In the genomic region with DNA sequence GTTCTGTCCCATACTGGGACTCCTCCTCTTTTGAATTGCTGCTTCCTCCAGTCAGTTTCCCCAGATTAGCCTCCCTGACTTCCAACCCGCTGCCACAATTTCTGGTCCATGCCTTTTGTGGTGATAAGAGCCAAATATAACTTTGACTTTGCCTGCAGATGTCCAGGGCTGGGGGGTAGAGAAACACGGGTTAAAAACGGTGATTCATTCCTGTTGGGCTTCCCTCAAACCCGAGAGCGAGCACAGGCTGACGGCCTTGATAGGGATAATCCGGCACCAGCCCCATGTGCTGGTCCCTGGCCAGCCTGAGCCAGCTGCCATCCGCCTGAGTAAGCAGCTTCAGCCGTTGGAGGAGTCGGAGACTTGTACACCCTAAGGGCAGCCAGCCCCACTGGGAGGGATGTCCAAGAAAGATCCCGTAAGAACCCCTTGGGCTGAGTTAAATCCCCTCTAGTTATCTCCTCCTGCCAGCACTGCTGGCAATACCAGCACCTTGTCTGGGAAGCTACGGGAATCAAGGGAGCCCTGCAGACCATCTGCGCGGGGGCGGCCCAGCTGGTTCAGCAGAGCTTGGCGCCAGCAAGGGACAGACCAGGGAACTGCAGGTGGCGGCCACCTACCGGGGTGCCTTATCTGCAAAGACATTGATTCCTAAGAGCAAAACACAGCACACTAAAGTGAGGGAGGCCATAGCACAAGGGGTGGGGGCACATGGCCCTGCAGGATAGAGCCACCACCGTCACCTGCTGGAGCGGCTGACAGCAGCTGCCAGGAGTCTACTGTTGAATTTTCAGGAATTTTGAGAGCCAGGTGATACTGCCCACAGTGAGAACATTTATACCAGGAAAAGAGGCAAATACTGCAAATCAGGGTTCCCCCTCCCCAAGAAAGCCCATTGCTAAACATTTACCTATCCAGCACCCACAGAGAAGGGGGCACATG, we compare ENCODE assay signal across 1 cellular context.
TF ChIP-seq lines count a peak whose summit lies in the region.

No MANE protein-coding gene starts in this region.

TF ChIP-seq in K562, 482 proteins besides CTCF, POLR2A, EP300 and RAD21 (continued from another document and continues in another):
- peak; percentile 90; the same call in 1 of the 2 replicates for TF ChIP-seq ETS1 (conservative IDR thresholded peaks at IDR 0.05; ENCODE audit: control insufficient read depth, low read depth, low read length)
- TF ChIP-seq TEAD1 (CRISPR knock-in tag; IDR thresholded peaks at IDR 0.05) = 0 out of 4 replicates have a peak, but pooled peaks of 1 of the 2 experiments have one; percentile 62
- peak; percentile 80; the same call in 1 of the 2 replicates for TF ChIP-seq DMBX1 (CRISPR knock-in tag; IDR thresholded peaks at IDR 0.05; ENCODE audit: borderline replicate concordance)
- TF ChIP-seq ZKSCAN1 (IDR thresholded peaks at IDR 0.05; ENCODE audit: low read depth, low read length) = peak; percentile 73
- peak; percentile 91 for TF ChIP-seq ZNF589 (CRISPR knock-in tag; IDR thresholded peaks at IDR 0.05; ENCODE audit: low read depth)
- TF ChIP-seq PYGO2 (tag; IDR thresholded peaks at IDR 0.05) = no peak
- TF ChIP-seq ARNT (IDR thresholded peaks at IDR 0.05) = peak; percentile 53 to 92; a peak in 1 of 4 replicates
- TF ChIP-seq, protein P1, sequence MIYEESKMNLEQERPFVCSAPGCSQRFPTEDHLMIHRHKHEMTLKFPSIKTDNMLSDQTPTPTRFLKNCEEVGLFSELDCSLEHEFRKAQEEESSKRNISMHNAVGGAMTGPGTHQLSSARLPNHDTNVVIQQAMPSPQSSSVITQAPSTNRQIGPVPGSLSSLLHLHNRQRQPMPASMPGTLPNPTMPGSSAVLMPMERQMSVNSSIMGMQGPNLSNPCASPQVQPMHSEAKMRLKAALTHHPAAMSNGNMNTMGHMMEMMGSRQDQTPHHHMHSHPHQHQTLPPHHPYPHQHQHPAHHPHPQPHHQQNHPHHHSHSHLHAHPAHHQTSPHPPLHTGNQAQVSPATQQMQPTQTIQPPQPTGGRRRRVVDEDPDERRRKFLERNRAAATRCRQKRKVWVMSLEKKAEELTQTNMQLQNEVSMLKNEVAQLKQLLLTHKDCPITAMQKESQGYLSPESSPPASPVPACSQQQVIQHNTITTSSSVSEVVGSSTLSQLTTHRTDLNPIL (CRISPR knock-in tag; IDR thresholded peaks at IDR 0.05) = no peak
- 0 out of 2 replicates have a peak, but pooled peaks have one; percentile 12 for TF ChIP-seq ZBED1 (IDR thresholded peaks at IDR 0.05)
- peak; percentile 50; the same call in 1 of the 2 replicates for TF ChIP-seq RB1 (IDR thresholded peaks at IDR 0.05; ENCODE audit: low read depth)
- TF ChIP-seq MTA3 (IDR thresholded peaks at IDR 0.05; ENCODE audit: borderline replicate concordance) = peak; percentile 81; the same call in 1 of the 2 replicates
- TF ChIP-seq ZNF583 (CRISPR knock-in tag; IDR thresholded peaks at IDR 0.05) = no peak
- peak; percentile 87; the same call in 1 of the 2 replicates for TF ChIP-seq HDAC2 (IDR thresholded peaks at IDR 0.05)
- no peak for TF ChIP-seq NR4A1 (CRISPR knock-in tag; IDR thresholded peaks at IDR 0.05)
- 0 out of 2 replicates have a peak, but pooled peaks have one; percentile 60 for TF ChIP-seq NR4A1 (tag; IDR thresholded peaks at IDR 0.05)
- peak; percentile 60; the same call in 1 of the 2 replicates for TF ChIP-seq ZBTB9 (CRISPR knock-in tag; IDR thresholded peaks at IDR 0.05)
- TF ChIP-seq ADNP (tag; IDR thresholded peaks at IDR 0.05) = no peak
- TF ChIP-seq ZBTB7A (IDR thresholded peaks at IDR 0.05; ENCODE audit: borderline replicate concordance, control insufficient read depth, low read depth, low read length) = 0 out of 2 replicates have a peak, but pooled peaks have one; percentile 24
- TF ChIP-seq, protein P2, sequence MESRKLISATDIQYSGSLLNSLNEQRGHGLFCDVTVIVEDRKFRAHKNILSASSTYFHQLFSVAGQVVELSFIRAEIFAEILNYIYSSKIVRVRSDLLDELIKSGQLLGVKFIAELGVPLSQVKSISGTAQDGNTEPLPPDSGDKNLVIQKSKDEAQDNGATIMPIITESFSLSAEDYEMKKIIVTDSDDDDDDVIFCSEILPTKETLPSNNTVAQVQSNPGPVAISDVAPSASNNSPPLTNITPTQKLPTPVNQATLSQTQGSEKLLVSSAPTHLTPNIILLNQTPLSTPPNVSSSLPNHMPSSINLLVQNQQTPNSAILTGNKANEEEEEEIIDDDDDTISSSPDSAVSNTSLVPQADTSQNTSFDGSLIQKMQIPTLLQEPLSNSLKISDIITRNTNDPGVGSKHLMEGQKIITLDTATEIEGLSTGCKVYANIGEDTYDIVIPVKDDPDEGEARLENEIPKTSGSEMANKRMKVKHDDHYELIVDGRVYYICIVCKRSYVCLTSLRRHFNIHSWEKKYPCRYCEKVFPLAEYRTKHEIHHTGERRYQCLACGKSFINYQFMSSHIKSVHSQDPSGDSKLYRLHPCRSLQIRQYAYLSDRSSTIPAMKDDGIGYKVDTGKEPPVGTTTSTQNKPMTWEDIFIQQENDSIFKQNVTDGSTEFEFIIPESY (CRISPR knock-in tag; IDR thresholded peaks at IDR 0.05) = 0 out of 2 replicates have a peak, but pooled peaks have one; percentile 36
- peak; percentile 10 for TF ChIP-seq CCNT2 (IDR thresholded peaks at IDR 0.05; ENCODE audit: borderline replicate concordance, extremely low read depth, insufficient read length, low read depth, low read length)
- TF ChIP-seq PHB (CRISPR knock-in tag; IDR thresholded peaks at IDR 0.05) = no peak
- peak; percentile 75 for TF ChIP-seq CTBP1 (IDR thresholded peaks at IDR 0.05; ENCODE audit: borderline replicate concordance)
- TF ChIP-seq ZNF431 (CRISPR knock-in tag; IDR thresholded peaks at IDR 0.05) = 0 out of 2 replicates have a peak, but pooled peaks have one; percentile 28
- TF ChIP-seq ZNF561 (CRISPR knock-in tag; conservative IDR thresholded peaks at IDR 0.05) = no peak
- peak in 1 of 2 experiments; percentile 67; a peak in 2 of 4 replicates for TF ChIP-seq SRF (CRISPR knock-in tag; IDR thresholded peaks at IDR 0.05)
- TF ChIP-seq ZNF449 (CRISPR knock-in tag; IDR thresholded peaks at IDR 0.05) = no peak
- no peak for TF ChIP-seq SMAD1 (IDR thresholded peaks at IDR 0.05; ENCODE audit: low read depth, low read length, partially characterized antibody)
- TF ChIP-seq LCOR (CRISPR knock-in tag; IDR thresholded peaks at IDR 0.05) = peak; percentile 19; the same call in 1 of the 2 replicates
- no peak for TF ChIP-seq ID3 (CRISPR knock-in tag; IDR thresholded peaks at IDR 0.05)
- TF ChIP-seq ID3 (tag; IDR thresholded peaks at IDR 0.05) = peak; percentile 84
- no peak for TF ChIP-seq RBM17 (IDR thresholded peaks at IDR 0.05; ENCODE audit: borderline replicate concordance, low read depth, low read length)
- TF ChIP-seq MECOM (CRISPR knock-in tag; IDR thresholded peaks at IDR 0.05) = 0 out of 2 replicates have a peak, but pooled peaks have one; percentile 26
- TF ChIP-seq ZC3H11A (IDR thresholded peaks at IDR 0.05; ENCODE audit: low read depth, low read length) = 0 out of 2 replicates have a peak, but pooled peaks have one; percentile 39
- TF ChIP-seq, protein P3, sequence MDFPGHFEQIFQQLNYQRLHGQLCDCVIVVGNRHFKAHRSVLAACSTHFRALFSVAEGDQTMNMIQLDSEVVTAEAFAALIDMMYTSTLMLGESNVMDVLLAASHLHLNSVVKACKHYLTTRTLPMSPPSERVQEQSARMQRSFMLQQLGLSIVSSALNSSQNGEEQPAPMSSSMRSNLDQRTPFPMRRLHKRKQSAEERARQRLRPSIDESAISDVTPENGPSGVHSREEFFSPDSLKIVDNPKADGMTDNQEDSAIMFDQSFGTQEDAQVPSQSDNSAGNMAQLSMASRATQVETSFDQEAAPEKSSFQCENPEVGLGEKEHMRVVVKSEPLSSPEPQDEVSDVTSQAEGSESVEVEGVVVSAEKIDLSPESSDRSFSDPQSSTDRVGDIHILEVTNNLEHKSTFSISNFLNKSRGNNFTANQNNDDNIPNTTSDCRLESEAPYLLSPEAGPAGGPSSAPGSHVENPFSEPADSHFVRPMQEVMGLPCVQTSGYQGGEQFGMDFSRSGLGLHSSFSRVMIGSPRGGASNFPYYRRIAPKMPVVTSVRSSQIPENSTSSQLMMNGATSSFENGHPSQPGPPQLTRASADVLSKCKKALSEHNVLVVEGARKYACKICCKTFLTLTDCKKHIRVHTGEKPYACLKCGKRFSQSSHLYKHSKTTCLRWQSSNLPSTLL (IDR thresholded peaks at IDR 0.05) = no peak
- TF ChIP-seq, protein P4, sequence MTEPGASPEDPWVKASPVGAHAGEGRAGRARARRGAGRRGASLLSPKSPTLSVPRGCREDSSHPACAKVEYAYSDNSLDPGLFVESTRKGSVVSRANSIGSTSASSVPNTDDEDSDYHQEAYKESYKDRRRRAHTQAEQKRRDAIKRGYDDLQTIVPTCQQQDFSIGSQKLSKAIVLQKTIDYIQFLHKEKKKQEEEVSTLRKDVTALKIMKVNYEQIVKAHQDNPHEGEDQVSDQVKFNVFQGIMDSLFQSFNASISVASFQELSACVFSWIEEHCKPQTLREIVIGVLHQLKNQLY (CRISPR knock-in tag; conservative IDR thresholded peaks at IDR 0.05) = no peak
- TF ChIP-seq NBN (IDR thresholded peaks at IDR 0.05; ENCODE audit: low read depth) = peak; percentile 85; the same call in 1 of the 2 replicates
- TF ChIP-seq ZNF639 (CRISPR knock-in tag; conservative IDR thresholded peaks at IDR 0.05 in 1 of 2, IDR thresholded peaks at IDR 0.05 in 1 of 2) = peak in 1 of 2 experiments; percentile 77; a peak in 1 of 4 replicates
- TF ChIP-seq PRDM10 (IDR thresholded peaks at IDR 0.05; ENCODE audit: partially characterized antibody) = peak; percentile 4
- TF ChIP-seq RNF2 (IDR thresholded peaks at IDR 0.05) = no peak
- TF ChIP-seq TRIM28 (IDR thresholded peaks at IDR 0.05) = peak; percentile 65; the same call in 1 of the 2 replicates
- peak; percentile 95 to 97 for TF ChIP-seq TRIM24 (IDR thresholded peaks at IDR 0.05)
- no peak for TF ChIP-seq NCOA6 (IDR thresholded peaks at IDR 0.05)
